ENCODE assay signal across 12 cellular contexts in the genomic region with DNA sequence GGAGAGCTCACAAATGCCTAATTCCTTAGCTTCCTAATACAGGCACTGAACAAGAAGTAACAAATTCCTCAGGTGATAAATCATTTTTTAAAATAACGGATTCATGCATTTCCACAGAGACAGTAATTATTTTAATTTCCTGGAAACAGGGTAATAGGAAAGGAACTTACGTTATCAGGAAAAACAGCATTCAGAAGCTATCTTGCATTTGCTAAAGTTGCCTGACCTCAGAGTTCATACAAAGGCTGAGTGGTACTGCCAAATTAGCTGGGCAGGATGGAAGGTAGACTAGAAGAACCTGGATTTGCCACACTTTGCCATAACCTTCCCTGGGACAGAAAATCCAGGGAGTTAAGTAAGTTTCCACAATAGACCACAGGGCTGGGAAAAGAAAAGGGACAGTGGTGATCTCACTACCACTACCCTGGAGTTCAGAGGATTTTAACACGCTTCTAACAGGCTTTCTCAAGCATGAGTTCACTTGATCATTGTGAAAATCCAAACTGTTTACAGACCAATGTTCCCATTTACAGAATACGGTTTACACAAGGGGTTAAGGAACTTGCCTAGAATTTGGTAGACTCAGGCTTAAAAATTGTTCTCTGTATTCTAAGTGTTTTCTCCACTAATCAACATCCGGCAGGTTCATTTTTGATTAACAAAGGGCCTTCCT. TPM values are rescaled to one million over a fixed set of nuclear protein-coding genes. Genes with fewer than 3 reads are reported as not detected.
DNase-seq lines count a peak whose midpoint lies in the region; ATAC-seq lines count a peak whose summit lies in the region.
"Had no signal": no experiment of that assay in that cellular context is flagged by ENCODE, and none has a peak within 500 bp of the region (broad histone marks: within the 10 kb centered on the region; RNA-seq: fewer than 3 reads in every experiment).

No MANE protein-coding gene starts in this region.

- H3K27ac ChIP-seq in HUES48 (ENCODE audit: low read depth, low read length) (peak overlapping the region; percentile 63), skeletal muscle tissue (ENCODE audit: low read depth, low read length) (peak overlapping the region; percentile 77)

- ATAC-seq in HG03097 (IDR thresholded peaks at IDR 0.05; ENCODE audit: low FRiP score, unreplicated experiment) = no peak
- ATAC-seq: naive thymus-derived CD4-positive, alpha-beta T cell had no signal

- peak; percentile 93 for DNase-seq in dermis blood vessel endothelial cell
- DNase-seq in kidney tubule cell (ENCODE audit: low spot score) = peak; percentile 39
- no peak for DNase-seq in SHP77 treated with DMSO at 0.1 percent for 48 hours (lab: John Stamatoyannopoulos, UW)
- DNase-seq in putamen (ENCODE audit: low spot score) = no peak
- DNase-seq in NCI-H1930 (lab: John Stamatoyannopoulos, UW) = no peak
- DNase-seq: activated CD8-positive, alpha-beta memory T cell treated with anti-CD3 and anti-CD28 coated beads, Interleukin-2, amount 50 U/mL, for 4 hours; C1 segment of cervical spinal cord; naive thymus-derived CD4-positive, alpha-beta T cell; NCI-H2171 had no signal

- H3K4me3 ChIP-seq in HUES48 (ENCODE audit: low read depth, low read length) (0 out of 2 replicates have a peak overlapping the region, but pooled peaks have one; percentile 19), skeletal muscle tissue (ENCODE audit: low read length in 3 of 3) (no peak overlapping the region)

- H3K9me3 ChIP-seq in HUES48 (ENCODE audit: control insufficient read depth, insufficient read depth, low read length) (no peaks in the 10 kb centered on the region), skeletal muscle tissue (ENCODE audit: control insufficient read depth in 3 of 3, low read length in 3 of 3) (no peaks in the 10 kb centered on the region)

- H3K4me1 ChIP-seq in HUES48 (ENCODE audit: control insufficient read depth, insufficient read depth, low read length) (peaks cover 39% of the 10 kb centered on the region), skeletal muscle tissue (ENCODE audit: control insufficient read depth in 3 of 3, insufficient read depth in 3 of 3, low read length in 3 of 3) (peaks cover 54 to 65% (median 59%) of the 10 kb centered on the region in 3 donors)

- H3K27me3 ChIP-seq in HUES48 (ENCODE audit: control insufficient read depth, insufficient read depth, low read length) = no peaks in the 10 kb centered on the region
- no peaks in the 10 kb centered on the region for H3K27me3 ChIP-seq in skeletal muscle tissue (ENCODE audit: control insufficient read depth in 3 of 3, insufficient read depth in 3 of 3, low read length in 3 of 3)

- no peak overlapping the region for H3K9ac ChIP-seq in HUES48 (ENCODE audit: low read depth, low read length)
- H3K9ac ChIP-seq in skeletal muscle tissue (ENCODE audit: low read depth in 1 of 3, low read length in 3 of 3) = peak overlapping the region in 2 of 3 donors; percentile 33 to 51

- no peaks in the 10 kb centered on the region for H3K36me3 ChIP-seq in HUES48 (ENCODE audit: control insufficient read depth, insufficient read depth, low read length)
- no peaks in the 10 kb centered on the region for H3K36me3 ChIP-seq in skeletal muscle tissue (ENCODE audit: control insufficient read depth in 3 of 3, insufficient read depth in 3 of 3, low read length in 3 of 3)

RNA-seq across cellular contexts. Expression of gene KIF13A, which starts 57.0 kb away (rescaled TPM):
- total RNA-seq in dermis blood vessel endothelial cell (48.2 and 52.4 TPM in 2 replicates), skeletal muscle tissue (44.9 TPM)

Comparison
In these comparisons a context has a peak if more than half of its experiments do, and no peak if none do; other contexts are left out.
1. DNase-seq: peak in dermis blood vessel endothelial cell (single experiment) and kidney tubule cell (single experiment); none in SHP77 treated with DMSO at 0.1 percent for 48 hours (single experiment), putamen (single experiment) and NCI-H1930 (0 of 2).